Comparison of ENCODE assay signal across 12 cellular contexts in the genomic region with DNA sequence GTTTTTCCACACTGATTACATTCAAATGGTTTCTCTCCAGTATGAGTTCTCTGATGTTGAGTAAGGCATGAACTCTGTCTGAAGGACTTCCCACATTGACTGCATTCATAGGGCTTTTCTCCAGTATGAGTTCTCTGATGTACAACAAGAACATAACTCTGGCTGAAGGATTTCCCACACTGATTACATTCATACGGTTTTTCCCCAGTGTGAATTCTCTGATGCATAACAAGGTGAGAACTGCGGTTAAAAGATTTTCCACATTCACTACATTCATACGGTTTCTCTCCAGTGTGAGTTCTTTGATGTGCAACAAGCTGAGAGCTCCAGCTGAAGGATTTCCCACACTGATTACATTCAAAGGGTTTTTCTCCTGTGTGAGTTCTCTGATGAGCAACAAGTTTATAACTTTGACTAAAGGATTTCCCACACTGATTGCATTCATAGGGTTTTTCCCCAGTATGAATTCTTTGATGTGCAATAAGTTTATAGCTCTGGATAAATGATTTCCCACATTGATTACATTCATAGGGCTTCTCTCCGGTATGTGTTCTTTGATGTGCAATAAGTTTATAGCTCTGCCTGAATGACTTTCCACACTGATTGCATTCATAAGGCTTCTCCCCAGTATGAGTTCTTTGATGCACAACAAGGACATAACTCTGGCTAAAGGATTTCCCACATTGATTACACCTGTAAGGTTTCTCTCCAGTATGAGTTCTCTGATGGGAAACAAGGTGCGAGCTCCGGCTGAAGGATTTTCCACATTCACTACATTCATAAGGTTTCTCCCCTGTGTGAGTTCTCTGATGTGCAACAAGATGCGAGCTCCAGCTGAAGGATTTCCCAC. TPM values are rescaled to one million over a fixed set of nuclear protein-coding genes. Genes with fewer than 3 reads are reported as not detected.
DNase-seq lines count a peak whose midpoint lies in the region; ATAC-seq, FAIRE-seq and TF ChIP-seq lines count a peak whose summit lies in the region.
"Had no signal": no experiment of that assay in that cellular context is flagged by ENCODE, and none has a peak within 500 bp of the region (broad histone marks: within the 10 kb centered on the region; RNA-seq: fewer than 3 reads in every experiment).

No MANE protein-coding gene starts in this region.

- no peak for TF ChIP-seq EP300 in A549 (IDR thresholded peaks at IDR 0.05)

- POLR2A ChIA-PET in A549 (lab: Yijun Ruan, JAX), result no interaction called here

- peak; percentile 88 for FAIRE-seq in A549 (lab: Jason Lieb, UNC)
- FAIRE-seq in RCC 7860 (lab: Jason Lieb, UNC), result no peak

- TF ChIP-seq CTCF in A549 (IDR thresholded peaks at IDR 0.05), result no peak
- no peak for TF ChIP-seq CTCF in fibroblast of the aortic adventitia (IDR thresholded peaks at IDR 0.05; ENCODE audit: insufficient read depth, low read length)
- no peak for TF ChIP-seq CTCF in WERI-Rb-1 (IDR thresholded peaks at IDR 0.05; ENCODE audit: low read depth, low read length)

- 88% methylated on average over 7 of the region's 7 CpGs for WGBS in A549 (ENCODE audit: missing lambda C conversion rate)

- no peak for TF ChIP-seq RAD21 in A549 (conservative IDR thresholded peaks at IDR 0.05 in 1 of 2, IDR thresholded peaks at IDR 0.05 in 1 of 2)

- H3K4me1 ChIP-seq in A549, result no peaks in the 10 kb centered on the region

- peak in 1 of 2 experiments; percentile 66 for DNase-seq in A549 (ENCODE audit: low read depth in 1 of 2, low spot score in 1 of 2)
- peak; percentile 50 for DNase-seq in DMS53 treated with DMSO at 0.1 percent for 48 hours (lab: John Stamatoyannopoulos, UW; ENCODE audit: unreplicated experiment)
- DNase-seq in SK-N-DZ (ENCODE audit: low spot score), result peak; percentile 29
- DNase-seq in fibroblast of the aortic adventitia (ENCODE audit: low read depth), result peak; percentile 21
- DNase-seq in WERI-Rb-1, result no peak
- no peak for DNase-seq in RCC 7860 (ENCODE audit: low spot score)
- DNase-seq in ecto neural progenitor cell (ENCODE audit: low spot score), result no peak
- DNase-seq: NCI-H510A treated with DMSO at 0.1 percent for 48 hours, right cardiac atrium had no signal

- CTCF ChIA-PET in A549 (lab: Yijun Ruan, JAX), result interaction anchor here (0.8 to 1.3 kb wide), 3 partner anchors 24 to 667 kb away, joined by 3 read pairs; partner anchors contain the start of gene ZNF180

- no peaks in the 10 kb centered on the region for H3K27me3 ChIP-seq in WERI-Rb-1 (ENCODE audit: insufficient read depth, low read depth, severe bottlenecking)

- H3K27ac ChIP-seq in A549 (no peak overlapping the region), WERI-Rb-1 (no peak overlapping the region)
- H3K27ac ChIP-seq: thoracic aorta had no signal

- TF ChIP-seq POLR2A in A549 (IDR thresholded peaks at IDR 0.05; ENCODE audit: low read length), result no peak

- ATAC-seq in A549, result no peak
- ATAC-seq in activated CD4-positive, CD25-positive, alpha-beta regulatory T cell treated with anti-CD3 and anti-CD28 coated beads, Interleukin-2, amount 50 U/mL, for 24 hours, result no peak
- ATAC-seq: right cardiac atrium had no signal

- peaks cover 77% of the 10 kb centered on the region for H3K36me3 ChIP-seq in WERI-Rb-1

- H3K9me3 ChIP-seq in A549 (peaks cover 100% of the 10 kb centered on the region), WERI-Rb-1 (ENCODE audit: severe bottlenecking) (peaks cover 81% of the 10 kb centered on the region)

- H3K4me3 ChIP-seq in A549 (no peak overlapping the region), fibroblast of the aortic adventitia (ENCODE audit: low read depth, low read length) (no peak overlapping the region), WERI-Rb-1 (ENCODE audit: low read depth, low read length) (no peak overlapping the region)

- no peak overlapping the region for H3K4me2 ChIP-seq in A549

TF ChIP-seq in A549, 52 proteins besides CTCF, POLR2A, EP300 and RAD21:
- TF ChIP-seq, protein P1, sequence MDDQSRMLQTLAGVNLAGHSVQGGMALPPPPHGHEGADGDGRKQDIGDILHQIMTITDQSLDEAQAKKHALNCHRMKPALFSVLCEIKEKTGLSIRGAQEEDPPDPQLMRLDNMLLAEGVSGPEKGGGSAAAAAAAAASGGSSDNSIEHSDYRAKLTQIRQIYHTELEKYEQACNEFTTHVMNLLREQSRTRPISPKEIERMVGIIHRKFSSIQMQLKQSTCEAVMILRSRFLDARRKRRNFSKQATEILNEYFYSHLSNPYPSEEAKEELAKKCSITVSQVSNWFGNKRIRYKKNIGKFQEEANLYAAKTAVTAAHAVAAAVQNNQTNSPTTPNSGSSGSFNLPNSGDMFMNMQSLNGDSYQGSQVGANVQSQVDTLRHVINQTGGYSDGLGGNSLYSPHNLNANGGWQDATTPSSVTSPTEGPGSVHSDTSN (IDR thresholded peaks at IDR 0.05), result 0 out of 2 replicates have a peak, but pooled peaks have one; percentile 13
- TF ChIP-seq CEBPB (IDR thresholded peaks at IDR 0.05) (0 out of 4 replicates have a peak, but pooled peaks of 1 of the 2 experiments have one; percentile 3), GATA3 (IDR thresholded peaks at IDR 0.05; ENCODE audit: borderline replicate concordance) (peak; percentile 91), TP53 (CRISPR knock-in tag; IDR thresholded peaks at IDR 0.05) (no peak), CBX8 (IDR thresholded peaks at IDR 0.05) (no peak), MAX (IDR thresholded peaks at IDR 0.05) (peak; percentile 18; the same call in 1 of the 2 replicates), JUN (IDR thresholded peaks at IDR 0.05) (peak in 1 of 2 experiments; percentile 56; a peak in 3 of 5 replicates), HES2 (IDR thresholded peaks at IDR 0.05) (peak; percentile 70; the same call in 1 of the 2 replicates), HDAC2 (IDR thresholded peaks at IDR 0.05) (peak; percentile 23; the same call in 1 of the 2 replicates), E2F6 (IDR thresholded peaks at IDR 0.05; ENCODE audit: borderline replicate concordance, low read depth) (no peak), HOXB13 (CRISPR knock-in tag; IDR thresholded peaks at IDR 0.05; ENCODE audit: low read depth) (peak; percentile 66; the same call in 1 of the 2 replicates), EHF (CRISPR knock-in tag; IDR thresholded peaks at IDR 0.05) (no peak), HOXB5 (CRISPR knock-in tag; IDR thresholded peaks at IDR 0.05) (0 out of 2 replicates have a peak, but pooled peaks have one; percentile 43), ZNF302 (CRISPR knock-in tag; IDR thresholded peaks at IDR 0.05) (0 out of 2 replicates have a peak, but pooled peaks have one; percentile 15), POLR2AphosphoS2 (conservative IDR thresholded peaks at IDR 0.05; ENCODE audit: low read length) (no peak), BHLHE40 (IDR thresholded peaks at IDR 0.05; ENCODE audit: low read depth, low read length) (no peak)

RNA-seq across cellular contexts. Expression of gene ZNF180, which starts 23.5 kb away (rescaled TPM):
- polyA plus RNA-seq in A549 (2011; rRNA removed) (4.1 and 7.7 TPM in 2 replicates), A549 (2017; fragmentation: RNase III; extraction: RNeasy Plus Mini Kit Qiagen cat#74134 plus additional on column Dnase treatment) (8.1 to 8.7 TPM (median 8.1 TPM) in 3 replicates)
- 2.7 and 4.4 TPM in 2 replicates for polyA plus RNA-seq in A549 (2012; cell fraction: cytosol; rRNA removed)
- polyA plus RNA-seq in A549 (2012; cell fraction: nucleus; rRNA removed), result 6.6 and 7.7 TPM in 2 replicates
- polyA minus RNA-seq in A549 (2011; rRNA and poly(A)+ RNA removed), result 2.2 and 2.9 TPM in 2 replicates
- polyA plus RNA-seq in SK-N-DZ (2014; cell fraction: cytosol; rRNA removed), result 6.3 and 10.4 TPM in 2 replicates
- 11.9 and 17.7 TPM in 2 replicates for polyA plus RNA-seq in SK-N-DZ (2014; cell fraction: nucleus; rRNA removed)
- 8.6 and 34.6 TPM in 2 replicates for total RNA-seq in fibroblast of the aortic adventitia (ENCODE audit: low replicate concordance)

RNA-seq across cellular contexts. Expression of gene ZNF229, which starts 28.5 kb away (rescaled TPM):
- polyA plus RNA-seq in A549 (2011; rRNA removed) (6.7 and 10.0 TPM in 2 replicates), A549 (2017; fragmentation: RNase III; extraction: RNeasy Plus Mini Kit Qiagen cat#74134 plus additional on column Dnase treatment) (5.3 to 5.7 TPM (median 5.5 TPM) in 3 replicates)
- polyA plus RNA-seq in A549 (2012; cell fraction: cytosol; rRNA removed), result 1.3 and 1.8 TPM in 2 replicates
- polyA plus RNA-seq in A549 (2012; cell fraction: nucleus; rRNA removed), result 1.5 and 2.3 TPM in 2 replicates
- 9.1 and 11.9 TPM in 2 replicates for polyA minus RNA-seq in A549 (2011; rRNA and poly(A)+ RNA removed)
- polyA plus RNA-seq in SK-N-DZ (2014; cell fraction: cytosol; rRNA removed), result 8.8 and 10.6 TPM in 2 replicates
- polyA plus RNA-seq in SK-N-DZ (2014; cell fraction: nucleus; rRNA removed), result 8.2 and 8.8 TPM in 2 replicates
- 13.6 and 23.4 TPM in 2 replicates for total RNA-seq in fibroblast of the aortic adventitia (ENCODE audit: low replicate concordance)

RNA-seq across cellular contexts. Expression of gene CEACAM20, which starts 52.7 kb away (rescaled TPM):
- polyA plus RNA-seq in A549 (2011; rRNA removed) (0.07 and 0.08 TPM in 2 replicates), A549 (2017; fragmentation: RNase III; extraction: RNeasy Plus Mini Kit Qiagen cat#74134 plus additional on column Dnase treatment) (0.05 TPM in 1 of 3 replicates, not detected in the others)
- 0.04 and 0.06 TPM in 2 replicates for polyA plus RNA-seq in A549 (2012; cell fraction: cytosol; rRNA removed)
- polyA plus RNA-seq in A549 (2012; cell fraction: nucleus; rRNA removed), result 0.19 and 0.32 TPM in 2 replicates
- polyA minus RNA-seq in A549 (2011; rRNA and poly(A)+ RNA removed), result not detected in 2 replicates
- not detected in 2 replicates for polyA plus RNA-seq in SK-N-DZ (2014; cell fraction: cytosol; rRNA removed)
- not detected in 2 replicates for polyA plus RNA-seq in SK-N-DZ (2014; cell fraction: nucleus; rRNA removed)
- not detected in 2 replicates for total RNA-seq in fibroblast of the aortic adventitia (ENCODE audit: low replicate concordance)
- total RNA-seq: activated CD8-positive, alpha-beta memory T cell treated with anti-CD3 and anti-CD28 coated beads for 36 hours; right cardiac atrium; thoracic aorta had no signal
- polyA plus RNA-seq: right cardiac atrium had no signal

Comparison
In these comparisons a context has a peak if more than half of its experiments do, and no peak if none do; other contexts are left out.
1. DNase-seq: peak in DMS53 treated with DMSO at 0.1 percent for 48 hours (single experiment), SK-N-DZ (single experiment) and fibroblast of the aortic adventitia (single experiment); none in WERI-Rb-1 (single experiment), RCC 7860 (single experiment) and ecto neural progenitor cell (single experiment).